In the genomic region with DNA sequence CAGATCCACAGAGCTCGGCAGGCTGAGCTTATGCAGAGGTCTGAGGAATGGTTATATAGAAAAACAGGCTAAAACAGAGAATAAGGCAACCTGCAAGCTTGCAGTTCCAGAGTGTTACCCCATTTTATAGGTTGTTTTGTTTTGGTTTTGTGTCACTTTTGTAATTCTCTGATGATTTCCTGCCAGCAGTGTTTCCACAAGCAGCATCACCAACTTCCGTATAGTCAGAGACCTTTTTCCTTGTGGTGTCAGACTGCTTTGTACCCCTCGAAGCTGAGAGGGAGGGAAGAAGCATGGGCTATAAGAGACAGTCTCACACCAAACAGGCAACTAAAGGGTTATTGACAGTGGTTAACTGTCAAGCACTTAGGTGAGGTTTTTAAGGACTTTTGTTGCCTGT, we compare ENCODE assay signal across 16 cellular contexts.
DNase-seq lines count a peak whose midpoint lies in the region; ATAC-seq lines count a peak whose summit lies in the region.
"Had no signal": no experiment of that assay in that cellular context is flagged by ENCODE, and none has a peak within 500 bp of the region (broad histone marks: within the 10 kb centered on the region; RNA-seq: fewer than 3 reads in every experiment).

No MANE protein-coding gene starts in this region.

- CTCF ChIA-PET in activated CD4-positive, alpha-beta T cell treated with anti-CD3 and anti-CD28 coated beads for 36 hours (lab: Charles Lee), result interaction anchor here (1.3 kb wide), 1 partner anchor 9 kb away, joined by 3 read pairs; no protein-coding TSS in a partner anchor
- CTCF ChIA-PET in CD8-positive, alpha-beta memory T cell (lab: Charles Lee), result no interaction called here

- H3K27ac ChIP-seq in CD8-positive, alpha-beta memory T cell (ENCODE audit: low read depth, low read length), result no peak overlapping the region
- H3K27ac ChIP-seq: 22Rv1, HL-60 had no signal

- peaks cover under 1% of the 10 kb centered on the region for H3K9me3 Mint-ChIP-seq in activated CD4-positive, alpha-beta T cell treated with anti-CD3 and anti-CD28 coated beads for 36 hours (ENCODE audit: low read depth)
- peaks cover 0 to 1% (median 0%) of the 10 kb centered on the region in 5 donors for H3K9me3 Mint-ChIP-seq in CD8-positive, alpha-beta memory T cell
- H3K9me3 Mint-ChIP-seq in activated T-helper 17 cell treated with anti-CD3 and anti-CD28 coated beads, Interleukin-2, amount 50 U/mL, for 72 hours, result no peaks in the 10 kb centered on the region
- peaks cover 2% of the 10 kb centered on the region for H3K9me3 Mint-ChIP-seq in memory B cell

- no peak for DNase-seq in activated CD4-positive, alpha-beta T cell treated with anti-CD3 and anti-CD28 coated beads for 36 hours
- DNase-seq in activated CD4-positive, alpha-beta T cell treated with anti-CD3 and anti-CD28 coated beads for 1 hour, result no peak
- DNase-seq in CD8-positive, alpha-beta memory T cell, result no peak
- DNase-seq in memory B cell (ENCODE audit: low spot score in 2 of 2), result no peak
- DNase-seq in H4 (ENCODE audit: low spot score), result no peak
- DNase-seq in NCI-H2196 (lab: John Stamatoyannopoulos, UW; ENCODE audit: unreplicated experiment), result no peak
- DNase-seq: COR-L47, DMS153, EL, NCI-H226, NCI-H526 had no signal

- no peaks in the 10 kb centered on the region for H3K36me3 ChIP-seq in CD8-positive, alpha-beta memory T cell (ENCODE audit: insufficient read depth, low read length)

- no peaks in the 10 kb centered on the region for H3K9me3 ChIP-seq in CD8-positive, alpha-beta memory T cell (ENCODE audit: low read length)

- peak; percentile 28 for ATAC-seq in activated CD4-positive, alpha-beta T cell treated with anti-CD3 and anti-CD28 coated beads for 36 hours
- no peak for ATAC-seq in activated T-helper 17 cell treated with anti-CD3 and anti-CD28 coated beads, Interleukin-2, amount 50 U/mL, for 72 hours (replicated peaks)
- no peak for ATAC-seq in memory B cell (ENCODE audit: low read depth)
- no peak for ATAC-seq in HG03378 (IDR thresholded peaks at IDR 0.05; ENCODE audit: unreplicated experiment)
- ATAC-seq: HCT116 had no signal

- no peak overlapping the region for H3K4me3 Mint-ChIP-seq in activated CD4-positive, alpha-beta T cell treated with anti-CD3 and anti-CD28 coated beads for 36 hours
- peak overlapping the region in 3 of 7 donors; percentile 5 to 58 (median 29) for H3K4me3 Mint-ChIP-seq in CD8-positive, alpha-beta memory T cell
- H3K4me3 Mint-ChIP-seq in activated T-helper 17 cell treated with anti-CD3 and anti-CD28 coated beads, Interleukin-2, amount 50 U/mL, for 72 hours, result peak overlapping the region; percentile 51
- no peak overlapping the region for H3K4me3 Mint-ChIP-seq in memory B cell

- H3K4me1 Mint-ChIP-seq in activated CD4-positive, alpha-beta T cell treated with anti-CD3 and anti-CD28 coated beads for 36 hours, result peaks cover 71% of the 10 kb centered on the region
- H3K4me1 Mint-ChIP-seq in CD8-positive, alpha-beta memory T cell, result peaks cover 78 to 96% (median 84%) of the 10 kb centered on the region in 3 donors
- peaks cover 46% of the 10 kb centered on the region for H3K4me1 Mint-ChIP-seq in activated T-helper 17 cell treated with anti-CD3 and anti-CD28 coated beads, Interleukin-2, amount 50 U/mL, for 72 hours
- peaks cover 13% of the 10 kb centered on the region for H3K4me1 Mint-ChIP-seq in memory B cell

- no peak overlapping the region for H3K4me3 ChIP-seq in CD8-positive, alpha-beta memory T cell (ENCODE audit: low read length)

- intact Hi-C loops in activated CD4-positive, alpha-beta T cell treated with anti-CD3 and anti-CD28 coated beads for 36 hours (cut with DNase I, micrococcal nuclease), result no loop called here

- H3K4me1 ChIP-seq in CD8-positive, alpha-beta memory T cell (ENCODE audit: insufficient read depth, low read length), result peaks cover 45% of the 10 kb centered on the region

- no peak overlapping the region for H3K27ac Mint-ChIP-seq in activated CD4-positive, alpha-beta T cell treated with anti-CD3 and anti-CD28 coated beads for 36 hours
- peak overlapping the region in 7 of 8 donors; percentile 6 to 86 (median 56) for H3K27ac Mint-ChIP-seq in CD8-positive, alpha-beta memory T cell
- peak overlapping the region; percentile 9 for H3K27ac Mint-ChIP-seq in activated T-helper 17 cell treated with anti-CD3 and anti-CD28 coated beads, Interleukin-2, amount 50 U/mL, for 72 hours
- peak overlapping the region; percentile 21 for H3K27ac Mint-ChIP-seq in memory B cell

- H3K36me3 Mint-ChIP-seq in activated CD4-positive, alpha-beta T cell treated with anti-CD3 and anti-CD28 coated beads for 36 hours (ENCODE audit: low read depth), result peaks cover 22% of the 10 kb centered on the region
- H3K36me3 Mint-ChIP-seq in CD8-positive, alpha-beta memory T cell, result peaks cover 5 to 10% (median 10%) of the 10 kb centered on the region in 3 donors
- peaks cover 13% of the 10 kb centered on the region for H3K36me3 Mint-ChIP-seq in activated T-helper 17 cell treated with anti-CD3 and anti-CD28 coated beads, Interleukin-2, amount 50 U/mL, for 72 hours (ENCODE audit: low read depth)
- peaks cover 33% of the 10 kb centered on the region for H3K36me3 Mint-ChIP-seq in memory B cell

- POLR2A ChIA-PET in activated CD4-positive, alpha-beta T cell treated with anti-CD3 and anti-CD28 coated beads for 36 hours (lab: Charles Lee), result no interaction called here
- POLR2A ChIA-PET in CD8-positive, alpha-beta memory T cell (lab: Charles Lee), result no interaction called here

- no peaks in the 10 kb centered on the region for H3K27me3 ChIP-seq in CD8-positive, alpha-beta memory T cell (ENCODE audit: insufficient read depth, low read length, poor library complexity, severe bottlenecking)

- H3K27me3 Mint-ChIP-seq in activated CD4-positive, alpha-beta T cell treated with anti-CD3 and anti-CD28 coated beads for 36 hours, result no peaks in the 10 kb centered on the region
- no peaks in the 10 kb centered on the region for H3K27me3 Mint-ChIP-seq in CD8-positive, alpha-beta memory T cell
- H3K27me3 Mint-ChIP-seq in activated T-helper 17 cell treated with anti-CD3 and anti-CD28 coated beads, Interleukin-2, amount 50 U/mL, for 72 hours, result no peaks in the 10 kb centered on the region
- H3K27me3 Mint-ChIP-seq in memory B cell, result no peaks in the 10 kb centered on the region
